25 cellular contexts compared by ENCODE assay signal in the genomic region with DNA sequence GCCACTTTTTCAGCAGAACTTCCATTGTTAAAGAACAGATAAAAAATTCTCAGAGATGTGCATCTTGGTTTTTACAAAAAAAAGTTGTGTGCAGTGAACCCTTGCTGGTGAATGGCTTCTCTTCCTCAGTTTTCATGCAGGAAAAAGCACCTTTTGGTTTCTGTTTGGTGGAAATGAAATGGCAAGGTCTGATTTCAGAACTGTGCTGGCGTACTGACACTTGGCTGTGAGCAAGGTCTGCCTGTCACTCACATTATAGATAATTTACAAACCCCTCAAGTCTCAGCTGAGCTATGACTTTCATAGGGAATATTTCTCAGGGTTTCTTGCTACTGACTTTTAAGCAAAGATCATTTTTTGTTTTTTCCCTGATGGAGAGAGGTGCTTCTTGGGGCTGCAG. TPM values are rescaled to one million over a fixed set of nuclear protein-coding genes. Genes with fewer than 3 reads are reported as not detected.
DNase-seq lines count a peak whose midpoint lies in the region; FAIRE-seq and TF ChIP-seq lines count a peak whose summit lies in the region.
"Had no signal": no experiment of that assay in that cellular context is flagged by ENCODE, and none has a peak within 500 bp of the region (broad histone marks: within the 10 kb centered on the region; RNA-seq: fewer than 3 reads in every experiment).

No MANE protein-coding gene starts in this region.

- H4K20me1 ChIP-seq in astrocyte (ENCODE audit: insufficient read depth, low read length) (peaks cover 5% of the 10 kb centered on the region), smooth muscle cell (ENCODE audit: low read depth) (no peaks in the 10 kb centered on the region)

- intact Hi-C loops in kidney (cut with DNase I) = no loop called here

- H3K9ac ChIP-seq in HUES48 (ENCODE audit: low read depth, low read length) = no peak overlapping the region
- no peak overlapping the region for H3K9ac ChIP-seq in astrocyte (ENCODE audit: low read length)
- peak overlapping the region in 1 of 2 donors; percentile 98 for H3K9ac ChIP-seq in kidney (ENCODE audit: low read length in 2 of 2)
- H3K9ac ChIP-seq in smooth muscle cell (ENCODE audit: low read depth) = no peak overlapping the region

- TF ChIP-seq CTCF in astrocyte (IDR thresholded peaks at IDR 0.05; ENCODE audit: insufficient read depth, low read depth, low read length) (no peak), kidney (IDR thresholded peaks at IDR 0.05; ENCODE audit: borderline replicate concordance, extremely low read depth, insufficient read depth) (no peak), smooth muscle cell (IDR thresholded peaks at IDR 0.05; ENCODE audit: borderline replicate concordance, insufficient read depth, poor library complexity, severe bottlenecking) (no peak)

- no peak overlapping the region for H3K27ac Mint-ChIP-seq in astrocyte (ENCODE audit: unreplicated experiment)
- H3K27ac Mint-ChIP-seq: activated naive CD4-positive, alpha-beta T cell treated with anti-CD3 and anti-CD28 coated beads, Interleukin-2, amount 50 U/mL, for 24 hours; natural killer cell treated with Interleukin-12 subunit alpha and Interleukin-12 subunit beta and Interleukin-15 and Interleukin-18, amount 100 ng/mL, for 72 hours had no signal

- peaks cover 2% of the 10 kb centered on the region for H3K36me3 Mint-ChIP-seq in astrocyte (ENCODE audit: low read depth, unreplicated experiment)
- H3K36me3 Mint-ChIP-seq: activated naive CD4-positive, alpha-beta T cell treated with anti-CD3 and anti-CD28 coated beads, Interleukin-2, amount 50 U/mL, for 24 hours had no signal

- H3K36me3 ChIP-seq in HUES48 (ENCODE audit: control insufficient read depth, insufficient read depth, low read length) = no peaks in the 10 kb centered on the region
- H3K36me3 ChIP-seq in astrocyte (ENCODE audit: insufficient read depth, low read length) = no peaks in the 10 kb centered on the region
- no peaks in the 10 kb centered on the region for H3K36me3 ChIP-seq in kidney (ENCODE audit: control insufficient read depth in 1 of 2, insufficient read depth in 2 of 2, low read length in 2 of 2)
- H3K36me3 ChIP-seq in smooth muscle cell (ENCODE audit: low read depth) = no peaks in the 10 kb centered on the region

- H3K4me1 ChIP-seq in HUES48 (ENCODE audit: control insufficient read depth, insufficient read depth, low read length) = peaks cover 30% of the 10 kb centered on the region
- H3K4me1 ChIP-seq in astrocyte (ENCODE audit: insufficient read depth, low read length) = peaks cover 14% of the 10 kb centered on the region
- H3K4me1 ChIP-seq in kidney (ENCODE audit: control insufficient read depth in 1 of 2, insufficient read depth in 1 of 2, low read depth in 1 of 2, low read length in 2 of 2) = peaks cover 9 to 11% of the 10 kb centered on the region in 2 donors
- peaks cover 33% of the 10 kb centered on the region for H3K4me1 ChIP-seq in smooth muscle cell (ENCODE audit: low read depth)

- H3K4me2 ChIP-seq in astrocyte (ENCODE audit: low read length) (peak overlapping the region; percentile 92), smooth muscle cell (peak overlapping the region; percentile 90)

- no peak for DNase-seq in astrocyte (ENCODE audit: low read depth)
- no peak for DNase-seq in kidney
- DNase-seq in smooth muscle cell (lab: John Stamatoyannopoulos, UW; ENCODE audit: unreplicated experiment) = no peak
- no peak for DNase-seq in NCI-H2081 (lab: John Stamatoyannopoulos, UW)
- DNase-seq in NCI-H2196 treated with DMSO at 0.1 percent for 48 hours (lab: John Stamatoyannopoulos, UW; ENCODE audit: unreplicated experiment) = no peak
- DNase-seq in RCC 7860 (ENCODE audit: low spot score) = no peak
- DNase-seq in NCI-H2081 treated with DMSO at 0.1 percent for 48 hours (lab: John Stamatoyannopoulos, UW) = no peak
- DNase-seq: activated CD4-positive, alpha-beta T cell treated with anti-CD3 and anti-CD28 coated beads for 4 hours; aorta; CD4-positive, CD25-positive, alpha-beta regulatory T cell; left ventricle myocardium superior; NCI-H1694 treated with DMSO at 0.1 percent for 48 hours; NCI-H2227 treated with DMSO at 0.1 percent for 48 hours; NCI-H69; posterior cingulate gyrus; trophoblast cell had no signal

- FAIRE-seq in astrocyte (lab: Jason Lieb, UNC) (peak; percentile 56), kidney (lab: Jason Lieb, UNC) (no peak), RCC 7860 (lab: Jason Lieb, UNC) (no peak)
- FAIRE-seq: TTC549 had no signal

- WGBS in smooth muscle cell (ENCODE audit: low lambda C conversion rate) = 93% methylated on average over 1 of the region's 1 CpG

- H3K9me3 Mint-ChIP-seq in astrocyte (ENCODE audit: unreplicated experiment) = peaks cover 6% of the 10 kb centered on the region
- H3K9me3 Mint-ChIP-seq: activated naive CD4-positive, alpha-beta T cell treated with anti-CD3 and anti-CD28 coated beads, Interleukin-2, amount 50 U/mL, for 24 hours; natural killer cell treated with Interleukin-12 subunit alpha and Interleukin-12 subunit beta and Interleukin-15 and Interleukin-18, amount 100 ng/mL, for 72 hours had no signal

- peaks cover 36% of the 10 kb centered on the region for H3K27me3 Mint-ChIP-seq in astrocyte (ENCODE audit: low read depth, unreplicated experiment)

- H3K4me1 Mint-ChIP-seq in astrocyte (ENCODE audit: low read depth, unreplicated experiment) = peaks cover 21% of the 10 kb centered on the region

- H3K4me3 ChIP-seq in HUES48 (ENCODE audit: low read depth, low read length) (peak overlapping the region; percentile 90; the same call in 1 of the 2 replicates), astrocyte (ENCODE audit: insufficient read depth, low read depth, low read length) (no peak overlapping the region), kidney (ENCODE audit: low read length in 2 of 2) (peak overlapping the region in 1 of 2 donors; percentile 87), smooth muscle cell (peak overlapping the region; percentile 76)

- H3K9me3 ChIP-seq in HUES48 (ENCODE audit: control insufficient read depth, insufficient read depth, low read length) (no peaks in the 10 kb centered on the region), astrocyte (ENCODE audit: insufficient read depth, low read depth, low read length) (no peaks in the 10 kb centered on the region), kidney (ENCODE audit: control insufficient read depth in 1 of 2, low read length in 2 of 2) (no peaks in the 10 kb centered on the region), smooth muscle cell (replicated peaks; ENCODE audit: low read depth) (no peaks in the 10 kb centered on the region)

- H3K79me2 ChIP-seq in astrocyte (ENCODE audit: insufficient read depth, low read length) (peaks cover 14% of the 10 kb centered on the region), smooth muscle cell (ENCODE audit: low read depth) (no peaks in the 10 kb centered on the region)

- H2AFZ ChIP-seq in astrocyte (ENCODE audit: low read depth, low read length) (no peak overlapping the region), smooth muscle cell (ENCODE audit: low read depth) (no peak overlapping the region)

- no peak overlapping the region for H3K4me3 Mint-ChIP-seq in astrocyte (ENCODE audit: unreplicated experiment)
- H3K4me3 Mint-ChIP-seq: activated naive CD4-positive, alpha-beta T cell treated with anti-CD3 and anti-CD28 coated beads, Interleukin-2, amount 50 U/mL, for 24 hours; CD4-positive, CD25-positive, alpha-beta regulatory T cell; central memory CD8-positive, alpha-beta T cell; natural killer cell treated with Interleukin-12 subunit alpha and Interleukin-12 subunit beta and Interleukin-15 and Interleukin-18, amount 100 ng/mL, for 72 hours had no signal

- H3K27ac ChIP-seq in HUES48 (ENCODE audit: low read depth, low read length) (no peak overlapping the region), astrocyte (ENCODE audit: low read depth, low read length) (no peak overlapping the region), kidney (ENCODE audit: low read depth in 2 of 2, low read length in 2 of 2) (peak overlapping the region; percentile 68 to 97), smooth muscle cell (ENCODE audit: low read depth) (no peak overlapping the region)

- H3F3A ChIP-seq in smooth muscle cell (ENCODE audit: low read depth) = no peaks in the 10 kb centered on the region

- H3K27me3 ChIP-seq in HUES48 (ENCODE audit: control insufficient read depth, insufficient read depth, low read length) (peaks cover 47% of the 10 kb centered on the region), astrocyte (ENCODE audit: insufficient read depth, low read length) (peaks cover 13% of the 10 kb centered on the region), smooth muscle cell (ENCODE audit: low read depth) (peaks cover 51% of the 10 kb centered on the region)

RNA-seq across cellular contexts. Expression of gene SALL1, which starts 5.8 kb away (rescaled TPM):
- total RNA-seq in astrocyte (15.0 and 15.1 TPM in 2 replicates), kidney (75.3 TPM), smooth muscle cell (1.7 and 6.2 TPM in 2 replicates)
- polyA plus RNA-seq in kidney (ENCODE audit: insufficient read depth, low read depth, low replicate concordance) (15.3 TPM), smooth muscle cell (1.6 and 2.2 TPM in 2 replicates)
- total RNA-seq: aorta; CD4-positive, CD25-positive, alpha-beta regulatory T cell; left ventricle myocardium superior; LHCN-M2; mononuclear cell; SK-MEL-5; T-helper 1 cell treated with Interleukin-12 subunit alpha and Interleukin-12 subunit beta and Interleukin-4 antibody, amounts not matched to agents 30 ng/mL and 1 ng/mL, for 36 hours had no signal
- polyA plus RNA-seq: aorta; CD4-positive, CD25-positive, alpha-beta regulatory T cell had no signal

Comparison
In these comparisons a context has a peak if more than half of its experiments do, and no peak if none do; other contexts are left out.
1. H3K27ac ChIP-seq: peak in kidney (2 of 2); none in HUES48 (single experiment), astrocyte (single experiment) and smooth muscle cell (single experiment).